In genomic region chr12:62640910-62641448, GRCh38 we compare ENCODE assay signal across 8 cellular contexts.
DNase-seq lines count a peak whose midpoint lies in the region; ATAC-seq and TF ChIP-seq lines count a peak whose summit lies in the region.

No MANE protein-coding gene starts in this region.

- H3K9me2 ChIP-seq in GM23338 (ENCODE audit: insufficient read depth) (no peaks in the 10 kb centered on the region), MM.1S (replicated peaks; ENCODE audit: insufficient read depth, low read length) (no peaks in the 10 kb centered on the region)

- no peak for TF ChIP-seq POLR2A in gastroesophageal sphincter (IDR thresholded peaks at IDR 0.05)

- TF ChIP-seq CTCF in GM23338 (conservative IDR thresholded peaks at IDR 0.05; ENCODE audit: low read depth in 2 of 2) (0 out of 4 replicates have a peak, but pooled peaks of 1 of the 2 experiments have one; percentile 8), MM.1S (IDR thresholded peaks at IDR 0.05; ENCODE audit: low read length) (no peak), gastroesophageal sphincter (IDR thresholded peaks at IDR 0.05) (no peak)

- no peak for TF ChIP-seq EP300 in gastroesophageal sphincter (IDR thresholded peaks at IDR 0.05)

- no peaks in the 10 kb centered on the region for H3K79me2 ChIP-seq in GM23338 (replicated peaks; ENCODE audit: insufficient read depth)
- H3K79me2 ChIP-seq in MM.1S (ENCODE audit: low read length) = no peaks in the 10 kb centered on the region

- H2AFZ ChIP-seq in GM23338 (no peak overlapping the region), MM.1S (ENCODE audit: low read length) (peak overlapping the region; percentile 12)

- WGBS in gastroesophageal sphincter (ENCODE audit: low coverage in 1 of 2), 2 donors = 78% methylated on average over 4 of the region's 4 CpGs; no CpG with 5 or more reads in 1 of the 2 donors

- H3K36me3 Mint-ChIP-seq in GM23338 (ENCODE audit: low read depth) = no peaks in the 10 kb centered on the region; the same call in 2 of the 3 replicates

- H3F3A ChIP-seq in GM23338 (replicated peaks; ENCODE audit: low read depth) (no peaks in the 10 kb centered on the region), MM.1S (ENCODE audit: insufficient read depth, low read length) (no peaks in the 10 kb centered on the region)

- no peak overlapping the region; the same call in 1 of the 2 replicates for H3K27ac ChIP-seq in GM23338 (ENCODE audit: low read depth)
- H3K27ac ChIP-seq in MM.1S (ENCODE audit: low read length) = no peak overlapping the region
- no peak overlapping the region for H3K27ac ChIP-seq in gastroesophageal sphincter

- H4K20me1 ChIP-seq in GM23338 (replicated peaks; ENCODE audit: insufficient read depth) (no peaks in the 10 kb centered on the region), MM.1S (ENCODE audit: insufficient read depth, low read length) (no peaks in the 10 kb centered on the region)

- 0 out of 2 replicates have a peak overlapping the region, but pooled peaks have one; percentile 25 for H3K4me2 ChIP-seq in GM23338
- peak overlapping the region; percentile 12; the same call in 1 of the 2 replicates for H3K4me2 ChIP-seq in MM.1S (ENCODE audit: low read depth, low read length)

- H3K27ac Mint-ChIP-seq in GM23338 = no peak overlapping the region

- H3K4me1 Mint-ChIP-seq in GM23338 = peaks cover 31% of the 10 kb centered on the region

- H3K27me3 Mint-ChIP-seq in GM23338 (ENCODE audit: insufficient read depth, low read depth, poor library complexity) = peaks cover 14% of the 10 kb centered on the region

- ATAC-seq in GM18502 (IDR thresholded peaks at IDR 0.05; ENCODE audit: poor library complexity, unreplicated experiment) = peak; percentile 94
- ATAC-seq in GM23338 = peak; percentile 20; the same call in 1 of the 3 replicates
- ATAC-seq in gastroesophageal sphincter = no peak

- H3K9me3 ChIP-seq in MM.1S (replicated peaks; ENCODE audit: insufficient read depth, low read length) (no peaks in the 10 kb centered on the region), gastroesophageal sphincter (no peaks in the 10 kb centered on the region)

- H3K4me3 Mint-ChIP-seq in GM23338 = no peak overlapping the region

- H3K36me3 ChIP-seq in GM23338 (ENCODE audit: insufficient read depth) (no peaks in the 10 kb centered on the region), MM.1S (replicated peaks; ENCODE audit: insufficient read depth, low read length) (no peaks in the 10 kb centered on the region), gastroesophageal sphincter (no peaks in the 10 kb centered on the region)

- no peaks in the 10 kb centered on the region for H3K27me3 ChIP-seq in GM23338 (ENCODE audit: insufficient read depth)
- H3K27me3 ChIP-seq in MM.1S (replicated peaks; ENCODE audit: insufficient read depth, low read length) = no peaks in the 10 kb centered on the region
- H3K27me3 ChIP-seq in gastroesophageal sphincter = no peaks in the 10 kb centered on the region

- DNase-seq in GM23338 (ENCODE audit: low spot score) (no peak), MM.1S (peak; percentile 51), dermis microvascular lymphatic vessel endothelial cell (ENCODE audit: low read depth in 2 of 2) (peak; percentile 11 to 69), medulla oblongata (ENCODE audit: extremely low spot score) (no peak), NCI-H2227 treated with DMSO at 0.1 percent for 48 hours (lab: John Stamatoyannopoulos, UW) (no peak), COR-L47 (lab: John Stamatoyannopoulos, UW) (no peak)

- H3K9ac ChIP-seq in MM.1S (ENCODE audit: low read length) = no peak overlapping the region

- H3K4me1 ChIP-seq in GM23338 (ENCODE audit: insufficient read depth) (peaks cover 35% of the 10 kb centered on the region), MM.1S (ENCODE audit: low read length) (peaks cover 7% of the 10 kb centered on the region; the same call in 1 of the 2 replicates), gastroesophageal sphincter (no peaks in the 10 kb centered on the region)

- no peak overlapping the region for H3K4me3 ChIP-seq in GM23338
- H3K4me3 ChIP-seq in MM.1S (ENCODE audit: low read length) = no peak overlapping the region
- no peak overlapping the region for H3K4me3 ChIP-seq in gastroesophageal sphincter

- no peaks in the 10 kb centered on the region; the same call in 2 of the 3 replicates for H3K9me3 Mint-ChIP-seq in GM23338

TF ChIP-seq in GM23338, 12 proteins besides CTCF, POLR2A, EP300 and RAD21 (continues in another document):
- no peak for TF ChIP-seq EZH2 (IDR thresholded peaks at IDR 0.05; ENCODE audit: low read depth, unreplicated experiment)
- TF ChIP-seq ZNF114 (CRISPR knock-in tag; IDR thresholded peaks at IDR 0.05) = no peak
- TF ChIP-seq NANOG (IDR thresholded peaks at IDR 0.05; ENCODE audit: borderline replicate concordance) = no peak
- TF ChIP-seq ETS1 (IDR thresholded peaks at IDR 0.05) = no peak
- TF ChIP-seq REST (IDR thresholded peaks at IDR 0.05; ENCODE audit: unreplicated experiment) = no peak
- no peak for TF ChIP-seq POLR2AphosphoS5 (IDR thresholded peaks at IDR 0.05; ENCODE audit: low read depth)

Comparison
In these comparisons a context has a peak if more than half of its experiments do, and no peak if none do; other contexts are left out.
1. DNase-seq: peak in MM.1S (single experiment) and dermis microvascular lymphatic vessel endothelial cell (2 of 2); none in GM23338 (single experiment), medulla oblongata (single experiment), NCI-H2227 treated with DMSO at 0.1 percent for 48 hours (single experiment) and COR-L47 (single experiment).